In the genomic region with DNA sequence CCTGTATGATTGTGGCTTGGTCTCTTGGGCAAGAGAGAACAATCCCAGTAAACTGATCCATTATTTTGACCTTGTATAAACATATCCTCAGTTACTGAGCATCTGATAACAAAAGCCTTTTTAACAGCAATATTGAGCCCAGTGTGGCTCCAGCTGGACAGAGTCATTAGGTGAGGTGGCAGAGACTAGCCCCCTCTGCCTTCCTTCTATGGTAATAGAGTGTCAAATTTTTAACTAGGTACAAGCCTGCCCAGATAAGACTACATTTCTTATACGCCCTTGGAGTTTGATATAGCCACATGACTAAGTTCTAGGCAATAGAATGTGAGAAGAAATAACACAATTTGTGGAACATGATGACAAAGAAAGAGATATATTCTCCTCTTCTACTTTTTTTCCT, we compare ENCODE assay signal across 28 cellular contexts. TPM values are rescaled to one million over a fixed set of nuclear protein-coding genes. Genes with fewer than 3 reads are reported as not detected.
DNase-seq lines count a peak whose midpoint lies in the region.
"Had no signal": no experiment of that assay in that cellular context is flagged by ENCODE, and none has a peak within 500 bp of the region (broad histone marks: within the 10 kb centered on the region; RNA-seq: fewer than 3 reads in every experiment).

No MANE protein-coding gene starts in this region.

- in situ Hi-C loops in SK-MEL-5 (cut with HindIII; ENCODE audit: low pct_unique_long_range_greater_than_20kb, low sequenced_read_pairs): no loop called here

- DNase-seq in DMS153 (lab: John Stamatoyannopoulos, UW) (peak; percentile 33), NCI-H146 treated with DMSO at 0.1 percent for 48 hours (lab: John Stamatoyannopoulos, UW; ENCODE audit: unreplicated experiment) (peak; percentile 87), SK-MEL-5 (ENCODE audit: low read depth, low spot score) (peak; percentile 9), iPS-NIHi7 (ENCODE audit: extremely low spot score) (peak; percentile 13), HK-2 (ENCODE audit: unreplicated experiment) (no peak), head of caudate nucleus (no peak)
- DNase-seq in stimulated activated naive CD4-positive, alpha-beta T cell treated with Interleukin-2 at 50 U/mL for 16 hours (lab: John Stamatoyannopoulos, UW): no peak
- DNase-seq: ACHN; activated CD4-positive, alpha-beta T cell treated with anti-CD3 and anti-CD28 coated beads, Interleukin-2, amount 50 U/mL, for 1 hour; activated CD8-positive, alpha-beta memory T cell treated with anti-CD3 and anti-CD28 coated beads, Interleukin-2, amount 10 ng/mL, durations not matched to agents 7 days and 5 days; activated naive CD4-positive, alpha-beta T cell; activated T-cell treated with anti-CD3 and anti-CD28 coated beads, Interleukin-2, amount 50 U/mL, for 72 hours; brain microvascular endothelial cell; Caco-2; EL; foreskin fibroblast; heart left ventricle; Kasumi-1; kidney glomerular epithelial cell; MV-4-11; NCI-H1694 treated with DMSO at 0.1 percent for 48 hours; NCI-H446; NK-92 treated with Interleukin-12 subunit alpha and Interleukin-12 subunit beta, amount 100 ng/mL, for 24 hours; pancreas; PC-9; spleen; T-helper 9 cell; transverse colon had no signal

- intact Hi-C loops in head of caudate nucleus (cut with DNase I): no loop called here

RNA-seq across cellular contexts. Expression of a gene that starts 56.2 kb away (rescaled TPM):
- 43.3 and 55.4 TPM in 2 replicates for total RNA-seq in SK-MEL-5 (2014; rRNA removed; shearing (Covaris generic))
- 17.1 and 30.0 TPM in 2 replicates for polyA plus RNA-seq in SK-MEL-5 (2015; cell fraction: cytosol; rRNA removed)
- 12.8 and 33.3 TPM in 2 replicates for polyA plus RNA-seq in SK-MEL-5 (2015; cell fraction: nucleus; rRNA removed)
- total RNA-seq: activated CD8-positive, alpha-beta memory T cell treated with anti-CD3 and anti-CD28 coated beads, Interleukin-2, amount 10 ng/mL, durations not matched to agents 7 days and 5 days; activated T-cell treated with anti-CD3 and anti-CD28 coated beads, Interleukin-2, amount 50 U/mL, for 72 hours had no signal

Comparison
In these comparisons a context has a peak if more than half of its experiments do, and no peak if none do; other contexts are left out.
1. DNase-seq: peak in DMS153 (single experiment), NCI-H146 treated with DMSO at 0.1 percent for 48 hours (single experiment), SK-MEL-5 (single experiment) and iPS-NIHi7 (single experiment); none in HK-2 (single experiment), stimulated activated naive CD4-positive, alpha-beta T cell treated with Interleukin-2 at 50 U/mL for 16 hours (single experiment) and head of caudate nucleus (0 of 42).